ENCODE assay signal across 9 cellular contexts in genomic region chr16:50666658-50667496, GRCh38. TPM values are rescaled to one million over a fixed set of nuclear protein-coding genes. Genes with fewer than 3 reads are reported as not detected.
DNase-seq lines count a peak whose midpoint lies in the region; ATAC-seq and TF ChIP-seq lines count a peak whose summit lies in the region.
"Had no signal": no experiment of that assay in that cellular context is flagged by ENCODE, and none has a peak within 500 bp of the region (broad histone marks: within the 10 kb centered on the region; RNA-seq: fewer than 3 reads in every experiment).

No MANE protein-coding gene starts in this region.

- H2BK120ac ChIP-seq in H9 (ENCODE audit: low read depth, low read length, poor library complexity, severe bottlenecking): no peak overlapping the region

- no peak overlapping the region for H3K4me3 Mint-ChIP-seq in H9
- peak overlapping the region; percentile 72 to 77 for H3K4me3 Mint-ChIP-seq in stimulated activated naive CD8-positive, alpha-beta T cell treated with anti-CD3 and anti-CD28 coated beads, Interleukin-15, amount 100 ng/mL, for 72 hours
- H3K4me3 Mint-ChIP-seq: brain had no signal

- H2BK12ac ChIP-seq in H9 (ENCODE audit: insufficient read length, low read depth, low read length): no peak overlapping the region

- peaks cover 7% of the 10 kb centered on the region for H3K23me2 ChIP-seq in H9 (ENCODE audit: insufficient read length, low read depth, low read length, poor library complexity, severe bottlenecking)

- H3K27me3 ChIP-seq in H9 (ENCODE audit: insufficient read depth, low read length) (no peaks in the 10 kb centered on the region), stomach (no peaks in the 10 kb centered on the region)

- TF ChIP-seq EP300 in stomach (IDR thresholded peaks at IDR 0.05): no peak

- H3K4me1 ChIP-seq in H9 (ENCODE audit: insufficient read depth, low read length): no peaks in the 10 kb centered on the region
- peaks cover 0 to 29% (median 18%) of the 10 kb centered on the region in 4 donors for H3K4me1 ChIP-seq in stomach

- H2BK5ac ChIP-seq in H9 (ENCODE audit: insufficient read length, low read length): no peak overlapping the region

- H3K36me3 ChIP-seq in stomach: no peaks in the 10 kb centered on the region

- H2AK5ac ChIP-seq in H9 (ENCODE audit: insufficient read length, low read length): no peak overlapping the region

- no peak overlapping the region for H4K8ac ChIP-seq in H9 (replicated peaks; ENCODE audit: insufficient read length, low read depth, low read length)

- H3K27ac ChIP-seq in H9 (ENCODE audit: insufficient read length, low read depth, low read length) (no peak overlapping the region), stomach (peak overlapping the region in 1 of 5 donors; percentile 4)

- H4K20me1 ChIP-seq in H9 (ENCODE audit: control insufficient read depth, insufficient read depth, insufficient read length): no peaks in the 10 kb centered on the region

- H3K9me3 ChIP-seq in H9 (ENCODE audit: control insufficient read depth, low read depth, low read length): peaks cover 1% of the 10 kb centered on the region
- peaks cover 0 to 9% (median 4%) of the 10 kb centered on the region in 4 donors for H3K9me3 ChIP-seq in stomach

- no peak overlapping the region for H3K4me2 ChIP-seq in H9 (ENCODE audit: insufficient read depth, insufficient read length, low read length)

- H3K4ac ChIP-seq in H9 (ENCODE audit: low read depth, low read length): no peak overlapping the region

- H3K23ac ChIP-seq in H9 (ENCODE audit: insufficient read length, low read depth, low read length): no peak overlapping the region

- H3K4me3 ChIP-seq in NB4 (ENCODE audit: low read depth, low read length) (peak overlapping the region; percentile 33), stomach (peak overlapping the region in 1 of 4 donors; percentile 7)

- no peak overlapping the region for H4K5ac ChIP-seq in H9 (ENCODE audit: insufficient read length, low read depth, low read length)

- H3K79me1 ChIP-seq in H9 (ENCODE audit: insufficient read depth, low read depth, low read length, poor library complexity, severe bottlenecking): no peaks in the 10 kb centered on the region

- TF ChIP-seq POLR2A in NB4 (IDR thresholded peaks at IDR 0.05; ENCODE audit: extremely low read depth, insufficient read length) (no peak), stomach (IDR thresholded peaks at IDR 0.05) (no peak)

- H3K4me1 Mint-ChIP-seq in H9: peaks cover 7 to 20% of the 10 kb centered on the region in 2 experiments; a peak in 3 of 4 replicates
- H3K4me1 Mint-ChIP-seq in stimulated activated naive CD8-positive, alpha-beta T cell treated with anti-CD3 and anti-CD28 coated beads, Interleukin-15, amount 100 ng/mL, for 72 hours: peaks cover 41% of the 10 kb centered on the region

- no peak overlapping the region for H3K18ac ChIP-seq in H9 (ENCODE audit: insufficient read length, low read depth, low read length)

- peak; percentile 90 for ATAC-seq in GM18502 (IDR thresholded peaks at IDR 0.05; ENCODE audit: poor library complexity, unreplicated experiment)
- ATAC-seq in stimulated activated naive CD8-positive, alpha-beta T cell treated with anti-CD3 and anti-CD28 coated beads, Interleukin-15, amount 100 ng/mL, for 72 hours: peak; percentile 82
- no peak for ATAC-seq in omental fat pad (ENCODE audit: low FRiP score)

- TF ChIP-seq CTCF in H9 (conservative IDR thresholded peaks at IDR 0.05) (peak; percentile 40; the same call in 2 of the 3 replicates), NB4 (IDR thresholded peaks at IDR 0.05; ENCODE audit: low read depth, low read length) (peak; percentile 22), stomach (IDR thresholded peaks at IDR 0.05) (no peak), omental fat pad (IDR thresholded peaks at IDR 0.05) (no peak)

- no CpG with 5 or more reads among the region's 9 CpGs for WGBS in H9 (ENCODE audit: extremely low coverage, insufficient read length, low lambda C conversion rate)
- 66 to 77% (median 75%) methylated on average over 9 of the region's 9 CpGs for WGBS in stomach, 5 donors

- intact Hi-C loops in stomach (cut with DNase I; ENCODE audit: low total_unique reads): loop anchor here (10.0 kb wide), 1 partner anchor 292 kb away; no protein-coding TSS in a partner anchor

- H2AFZ ChIP-seq in H9 (ENCODE audit: low read length): no peak overlapping the region

- H3K14ac ChIP-seq in H9 (ENCODE audit: insufficient read depth, low read length): no peak overlapping the region

- H3K9me3 Mint-ChIP-seq in H9: peaks cover 13% of the 10 kb centered on the region in 2 experiments
- H3K9me3 Mint-ChIP-seq in stimulated activated naive CD8-positive, alpha-beta T cell treated with anti-CD3 and anti-CD28 coated beads, Interleukin-15, amount 100 ng/mL, for 72 hours: peaks cover 6 to 7% of the 10 kb centered on the region in 2 donors

- DNase-seq in H9: peak; percentile 69
- peak; percentile 73 for DNase-seq in NB4 (ENCODE audit: low read depth)
- peak; percentile 51 for DNase-seq in activated naive CD4-positive, alpha-beta T cell treated with anti-CD3 and anti-CD28 coated beads, Interleukin-2, amount 50 U/mL, for 16 hours
- DNase-seq in stimulated activated naive CD8-positive, alpha-beta T cell treated with anti-CD3 and anti-CD28 coated beads, Interleukin-15, amount 100 ng/mL, for 72 hours: peak; percentile 30 to 49
- DNase-seq in NCI-H2107 (lab: John Stamatoyannopoulos, UW): no peak
- no peak for DNase-seq in stomach
- DNase-seq in omental fat pad (ENCODE audit: low spot score): no peak

- no peak overlapping the region for H3T11ph ChIP-seq in H9 (ENCODE audit: low read length)

- H2BK20ac ChIP-seq in H9 (ENCODE audit: low read depth, low read length, poor library complexity, severe bottlenecking): no peak overlapping the region

- H2BK15ac ChIP-seq in H9 (ENCODE audit: low read depth, low read length): no peak overlapping the region

- no peak overlapping the region for H3K9ac ChIP-seq in H9 (ENCODE audit: extremely low read depth, insufficient read length, low read length)

- H3K27ac Mint-ChIP-seq in H9: no peak overlapping the region; a peak in 2 of 7 replicates
- peak overlapping the region; percentile 42 to 94 for H3K27ac Mint-ChIP-seq in stimulated activated naive CD8-positive, alpha-beta T cell treated with anti-CD3 and anti-CD28 coated beads, Interleukin-15, amount 100 ng/mL, for 72 hours

- H3K27me3 Mint-ChIP-seq in H9 (ENCODE audit: low read depth): peaks cover 13% of the 10 kb centered on the region
- no peaks in the 10 kb centered on the region for H3K27me3 Mint-ChIP-seq in stimulated activated naive CD8-positive, alpha-beta T cell treated with anti-CD3 and anti-CD28 coated beads, Interleukin-15, amount 100 ng/mL, for 72 hours

- H3K79me2 ChIP-seq in H9 (ENCODE audit: insufficient read depth, low read length): no peaks in the 10 kb centered on the region

- peaks cover 5 to 10% (median 7%) of the 10 kb centered on the region in 3 experiments for H3K36me3 Mint-ChIP-seq in H9 (ENCODE audit: insufficient read depth in 1 of 3, low read depth in 3 of 3)

- H3K56ac ChIP-seq in H9 (ENCODE audit: insufficient read length, low read depth, low read length): no peak overlapping the region

- H4K91ac ChIP-seq in H9 (ENCODE audit: insufficient read length, low read depth, low read length): no peak overlapping the region

RNA-seq across cellular contexts. Expression of gene SNX20, which starts 14.2 kb away (rescaled TPM):
- total RNA-seq in H9 (2021): not detected in 2 replicates
- total RNA-seq in stomach: 1 to 10 TPM in 2 of 5 donors, under 1 TPM in 2, not detected in 1; 0.29 to 7.4 (median 1.0) TPM
- polyA plus RNA-seq in stomach: 1 to 10 TPM; 1.0 to 1.4 (median 1.1) TPM
- 1 to 10 TPM; 2.2 to 6.9 (median 4.4) TPM for total RNA-seq in omental fat pad

RNA-seq across cellular contexts. Expression of gene NOD2, which starts 26.5 kb away (rescaled TPM):
- total RNA-seq in H9 (2021): 0.17 and 0.26 TPM in 2 replicates
- total RNA-seq in stomach: 1 to 10 TPM in 4 of 5 donors, not detected in 1; 1.8 to 6.2 (median 3.5) TPM
- polyA plus RNA-seq in stomach: 1 to 10 TPM in 1 of 3 donors, under 1 TPM in 2; 0.56 to 3.7 (median 0.61) TPM
- 10 to 100 TPM in 1 of 4 donors, 1 to 10 TPM in 3; 4.4 to 17.2 (median 5.4) TPM for total RNA-seq in omental fat pad

Comparison
In these comparisons a context has a peak if more than half of its experiments do, and no peak if none do; other contexts are left out.
1. DNase-seq: peak in H9 (single experiment), NB4 (single experiment), activated naive CD4-positive, alpha-beta T cell treated with anti-CD3 and anti-CD28 coated beads, Interleukin-2, amount 50 U/mL, for 16 hours (single experiment) and stimulated activated naive CD8-positive, alpha-beta T cell treated with anti-CD3 and anti-CD28 coated beads, Interleukin-15, amount 100 ng/mL, for 72 hours (2 of 2); none in NCI-H2107 (single experiment), stomach (single experiment) and omental fat pad (single experiment).
2. H3K27ac Mint-ChIP-seq: peak in stimulated activated naive CD8-positive, alpha-beta T cell treated with anti-CD3 and anti-CD28 coated beads, Interleukin-15, amount 100 ng/mL, for 72 hours (2 of 2); none in H9 (0 of 3).
3. H3K4me3 Mint-ChIP-seq: peak in stimulated activated naive CD8-positive, alpha-beta T cell treated with anti-CD3 and anti-CD28 coated beads, Interleukin-15, amount 100 ng/mL, for 72 hours (2 of 2); none in H9 (0 of 2).
4. CTCF ChIP-seq: peak in H9 (single experiment) and NB4 (single experiment); none in stomach (0 of 7) and omental fat pad (0 of 3).